In genomic region chr3:106130384-106131084, GRCh38 we compare ENCODE assay signal across 9 cellular contexts.
DNase-seq lines count a peak whose midpoint lies in the region; ATAC-seq, FAIRE-seq and TF ChIP-seq lines count a peak whose summit lies in the region.
"Had no signal": no experiment of that assay in that cellular context is flagged by ENCODE, and none has a peak within 500 bp of the region (broad histone marks: within the 10 kb centered on the region; RNA-seq: fewer than 3 reads in every experiment).

No MANE protein-coding gene starts in this region.

- H3K27me3 ChIP-seq in mammary epithelial cell (ENCODE audit: insufficient read depth, low read length) (no peaks in the 10 kb centered on the region), lung (ENCODE audit: control insufficient read depth, insufficient read depth) (no peaks in the 10 kb centered on the region)

- H3K9me3 ChIP-seq in mammary epithelial cell (replicated peaks; ENCODE audit: insufficient read depth, low read length) (no peaks in the 10 kb centered on the region), lung (ENCODE audit: control insufficient read depth in 2 of 2, insufficient read depth in 1 of 2, low read length in 1 of 2) (no peaks in the 10 kb centered on the region)

- no peak overlapping the region for H3K4me2 ChIP-seq in mammary epithelial cell (ENCODE audit: insufficient read depth, low read depth, low read length)

- H4K20me1 ChIP-seq in mammary epithelial cell (ENCODE audit: insufficient read depth, low read length) = no peaks in the 10 kb centered on the region

- TF ChIP-seq CTCF in mammary epithelial cell (conservative IDR thresholded peaks at IDR 0.05 in 1 of 2, IDR thresholded peaks at IDR 0.05 in 1 of 2; ENCODE audit: extremely low read depth in 1 of 2, insufficient read depth in 1 of 2, low read depth in 1 of 2, low read length in 2 of 2) (no peak), lung (IDR thresholded peaks at IDR 0.05; ENCODE audit: control extremely low read depth, extremely low read depth) (no peak)

- no peaks in the 10 kb centered on the region for H3K36me3 ChIP-seq in mammary epithelial cell (ENCODE audit: insufficient read depth, low read length)
- no peaks in the 10 kb centered on the region for H3K36me3 ChIP-seq in lung (ENCODE audit: control insufficient read depth in 2 of 2, insufficient read depth in 2 of 2, low read length in 2 of 2)

- intact Hi-C loops in mammary epithelial cell (cut with micrococcal nuclease) = no loop called here

- in situ Hi-C loops in mammary epithelial cell (cut with MboI; ENCODE audit: low sequenced_read_pairs in 2 of 2) = no loop called here

- H3K27ac ChIP-seq in mammary epithelial cell (ENCODE audit: insufficient read depth, low read depth, low read length) = no peak overlapping the region
- no peak overlapping the region for H3K27ac ChIP-seq in lung (ENCODE audit: low read depth in 1 of 2, low read length in 1 of 2)

- H3K4me1 ChIP-seq in mammary epithelial cell (ENCODE audit: insufficient read depth, low read length) (peaks cover 7% of the 10 kb centered on the region), lung (ENCODE audit: control insufficient read depth in 2 of 2, insufficient read depth in 2 of 2, low read length in 2 of 2) (peaks cover 0 to 6% of the 10 kb centered on the region in 2 donors)

- DNase-seq in AG08396 (ENCODE audit: low spot score) (peak; percentile 63), HTR-8/SVneo (ENCODE audit: insufficient read length, low spot score) (peak; percentile 44), mammary epithelial cell (no peak), lung (ENCODE audit: low spot score) (no peak), erythroblast (lab: John Stamatoyannopoulos, UW) (no peak)
- DNase-seq: activated CD4-positive, alpha-beta T cell treated with anti-CD3 and anti-CD28 coated beads, Interleukin-2, amount 50 U/mL, for 4 hours had no signal

- no peaks in the 10 kb centered on the region for H3K79me2 ChIP-seq in mammary epithelial cell (ENCODE audit: insufficient read depth, low read length)

- no peak overlapping the region for H3K4me3 ChIP-seq in mammary epithelial cell (replicated peaks in 1 of 3; ENCODE audit: insufficient read depth in 1 of 3, low read depth in 2 of 3, low read length in 3 of 3)
- H3K4me3 ChIP-seq in lung = no peak overlapping the region

- CTCF ChIA-PET in mammary epithelial cell (lab: Charles Lee; ENCODE audit: low non-redundant PET) = no interaction called here

- no peak for TF ChIP-seq POLR2A in erythroblast (IDR thresholded peaks at IDR 0.05; ENCODE audit: low read length)

- BruUV-seq in mammary epithelial cell (replicated peaks; lab: Mats Ljungman, UMichigan) = no TSS peak

- H2AFZ ChIP-seq in mammary epithelial cell (ENCODE audit: low read depth, low read length) = peak overlapping the region; percentile 72

- dilution Hi-C loops in mammary epithelial cell (cut with HindIII; ENCODE audit: low sequenced_read_pairs) = no loop called here

- 0% methylated on average over 1 of the region's 1 CpG for WGBS in mammary epithelial cell (ENCODE audit: low coverage, missing lambda C conversion rate)
- WGBS in lung, 2 donors = 44 to 66% methylated on average over 1 of the region's 1 CpG

- FAIRE-seq in HTR-8/SVneo (lab: Jason Lieb, UNC) = no peak

- no peak overlapping the region for H3K9ac ChIP-seq in mammary epithelial cell (ENCODE audit: insufficient read depth, low read length)

- ATAC-seq in lung (ENCODE audit: insufficient read depth, low FRiP score) (peak; percentile 66), HG03442 (IDR thresholded peaks at IDR 0.05; ENCODE audit: unreplicated experiment) (no peak), HG03342 (IDR thresholded peaks at IDR 0.05; ENCODE audit: unreplicated experiment) (no peak), GM21526 (IDR thresholded peaks at IDR 0.05; ENCODE audit: low FRiP score, unreplicated experiment) (no peak)

Comparison
In these comparisons a context has a peak if more than half of its experiments do, and no peak if none do; other contexts are left out.
1. DNase-seq: peak in AG08396 (single experiment) and HTR-8/SVneo (single experiment); none in mammary epithelial cell (single experiment), lung (single experiment) and erythroblast (0 of 2).